In the genomic region with DNA sequence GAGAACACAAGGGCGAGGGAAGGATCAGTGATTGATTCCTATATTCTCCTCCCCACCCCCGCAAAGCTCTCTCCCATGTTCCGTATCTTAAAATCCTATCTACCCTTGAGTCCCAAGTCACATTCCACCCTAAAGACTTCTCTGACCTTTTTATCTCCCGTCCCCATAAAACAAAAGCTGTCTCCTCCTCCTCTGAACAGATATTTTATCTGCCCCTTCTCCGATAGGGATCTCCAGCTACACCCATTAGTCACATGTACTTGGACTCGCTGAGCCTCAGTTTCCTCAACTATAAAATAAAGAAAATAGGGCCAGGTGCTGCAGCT, we compare ENCODE assay signal across 14 cellular contexts. TPM values are rescaled to one million over a fixed set of nuclear protein-coding genes. Genes with fewer than 3 reads are reported as not detected.
A peak's percentile ranks its signal among the peaks of the same experiment; 100 is the strongest.
DNase-seq lines count a peak whose midpoint lies in the region; ATAC-seq and TF ChIP-seq lines count a peak whose summit lies in the region.
"Had no signal": no experiment of that assay in that cellular context is flagged by ENCODE, and none has a peak within 500 bp of the region (broad histone marks: within the 10 kb centered on the region; RNA-seq: fewer than 3 reads in every experiment).

No MANE protein-coding gene starts in this region.

- peak overlapping the region; percentile 11 for H3K27ac Mint-ChIP-seq in chondrocyte (ENCODE audit: unreplicated experiment)
- peak overlapping the region; percentile 43 to 96 (median 88) for H3K27ac Mint-ChIP-seq in naive B cell

- peaks cover 24% of the 10 kb centered on the region for H3K4me1 Mint-ChIP-seq in chondrocyte (ENCODE audit: low read depth)
- peaks cover 50 to 75% (median 59%) of the 10 kb centered on the region in 3 donors for H3K4me1 Mint-ChIP-seq in naive B cell

- intact Hi-C loops in left ventricle myocardium superior (cut with micrococcal nuclease): no loop called here

- H3K27me3 Mint-ChIP-seq in chondrocyte (ENCODE audit: low read depth) (no peaks in the 10 kb centered on the region), naive B cell (no peaks in the 10 kb centered on the region)

- peaks cover 8% of the 10 kb centered on the region for H3K4me1 ChIP-seq in cardiac muscle cell (ENCODE audit: low read depth)
- peaks cover 45 to 73% (median 56%) of the 10 kb centered on the region in 4 donors for H3K4me1 ChIP-seq in upper lobe of left lung

- no peaks in the 10 kb centered on the region for H3K27me3 ChIP-seq in cardiac muscle cell
- H3K27me3 ChIP-seq in upper lobe of left lung: no peaks in the 10 kb centered on the region
- H3K27me3 ChIP-seq: transverse colon had no signal

- TF ChIP-seq CTCF in cardiac muscle cell (IDR thresholded peaks at IDR 0.05; ENCODE audit: low read depth, low read length): no peak
- no peak for TF ChIP-seq CTCF in chondrocyte (IDR thresholded peaks at IDR 0.05)
- TF ChIP-seq CTCF in upper lobe of left lung (IDR thresholded peaks at IDR 0.05): no peak

- H3K9me3 Mint-ChIP-seq in chondrocyte (ENCODE audit: low read depth) (no peaks in the 10 kb centered on the region), naive B cell (no peaks in the 10 kb centered on the region)

- peak overlapping the region; percentile 55 for H3K27ac ChIP-seq in cardiac muscle cell
- peak overlapping the region; percentile 72 to 86 (median 82) for H3K27ac ChIP-seq in upper lobe of left lung

- H3K4me3 Mint-ChIP-seq in chondrocyte (ENCODE audit: unreplicated experiment) (no peak overlapping the region), naive B cell (peak overlapping the region; percentile 10 to 86 (median 66))

- H3K36me3 Mint-ChIP-seq in chondrocyte (ENCODE audit: low read depth) (peaks cover 10% of the 10 kb centered on the region), naive B cell (no peaks in the 10 kb centered on the region)

- DNase-seq in cardiac muscle cell (ENCODE audit: low read depth in 1 of 2, low spot score in 1 of 2): no peak
- no peak for DNase-seq in left ventricle myocardium superior
- no peak for DNase-seq in chondrocyte (ENCODE audit: low spot score)
- DNase-seq in naive B cell: no peak
- no peak for DNase-seq in upper lobe of left lung
- no peak for DNase-seq in activated effector memory CD4-positive, alpha-beta T cell treated with Interleukin-2 at 50 U/mL for 16 hours
- DNase-seq in OCI-M2 (lab: John Stamatoyannopoulos, UW; ENCODE audit: unreplicated experiment): no peak
- DNase-seq: activated CD4-positive, alpha-beta T cell treated with anti-CD3 and anti-CD28 coated beads, Interleukin-2, amount 50 U/mL, for 1 hour; activated naive CD4-positive, alpha-beta T cell treated with Interleukin-2 at 50 U/mL for 16 hours; DMS79 treated with DMSO at 0.1 percent for 48 hours; NCI-H82; SK-N-SH; transverse colon had no signal

- ATAC-seq in left ventricle myocardium superior: no peak
- no peak for ATAC-seq in naive B cell (ENCODE audit: low read depth in 2 of 2)
- ATAC-seq in upper lobe of left lung (ENCODE audit: low FRiP score in 2 of 2): no peak
- ATAC-seq in HG03520 (IDR thresholded peaks at IDR 0.05; ENCODE audit: unreplicated experiment): no peak

- H3K36me3 ChIP-seq in cardiac muscle cell (peaks cover 34% of the 10 kb centered on the region), upper lobe of left lung (peaks cover 9 to 39% (median 25%) of the 10 kb centered on the region in 4 donors)

- TF ChIP-seq POLR2A in upper lobe of left lung (IDR thresholded peaks at IDR 0.05): no peak

- H3K9me3 ChIP-seq in cardiac muscle cell (ENCODE audit: low read depth) (no peaks in the 10 kb centered on the region), upper lobe of left lung (no peaks in the 10 kb centered on the region)
- H3K9me3 ChIP-seq: SK-N-SH, transverse colon had no signal

- WGBS in upper lobe of left lung, 2 donors: 65 to 78% methylated on average over 6 of the region's 6 CpGs

- no peak for TF ChIP-seq EP300 in upper lobe of left lung (IDR thresholded peaks at IDR 0.05)

- H3K4me3 ChIP-seq in cardiac muscle cell: no peak overlapping the region
- peak overlapping the region in 1 of 4 donors; percentile 18 for H3K4me3 ChIP-seq in upper lobe of left lung
- H3K4me3 ChIP-seq: transverse colon had no signal

RNA-seq across cellular contexts. Expression of a gene that starts 12.8 kb away (rescaled TPM):
- total RNA-seq in cardiac muscle cell (71.7 and 126 TPM in 2 replicates), left ventricle myocardium superior (52.1 TPM), chondrocyte (37.2 to 43.0 TPM (median 40.4 TPM) in 3 replicates), upper lobe of left lung (100 to 1,000 TPM in 5 of 6 donors, 10 to 100 TPM in 1; 84.4 to 197 (median 164) TPM)
- polyA plus RNA-seq in cardiac muscle cell (149 and 160 TPM in 2 replicates), naive B cell (ENCODE audit: low read depth in 6 of 6) (100 to 1,000 TPM; 154 to 303 (median 222) TPM)

RNA-seq across cellular contexts. Expression of a gene that starts 44.5 kb away (rescaled TPM):
- 9.7 and 23.5 TPM in 2 replicates for total RNA-seq in cardiac muscle cell
- polyA plus RNA-seq in cardiac muscle cell: 10.6 and 11.9 TPM in 2 replicates
- 11.3 TPM for total RNA-seq in left ventricle myocardium superior
- 17.7 to 27.5 TPM (median 19.6 TPM) in 3 replicates for total RNA-seq in chondrocyte
- polyA plus RNA-seq in naive B cell (ENCODE audit: low read depth in 6 of 6): 10 to 100 TPM in 1 of 6 donors, 1 to 10 TPM in 5; 5.8 to 19.3 (median 8.8) TPM
- 10 to 100 TPM; 16.9 to 61.8 (median 24.8) TPM for total RNA-seq in upper lobe of left lung

RNA-seq across cellular contexts. Expression of a gene that starts 59.6 kb away (rescaled TPM):
- total RNA-seq in cardiac muscle cell: 25.5 and 57.2 TPM in 2 replicates
- polyA plus RNA-seq in cardiac muscle cell: 21.0 and 23.3 TPM in 2 replicates
- total RNA-seq in left ventricle myocardium superior: 22.0 TPM
- total RNA-seq in chondrocyte: 13.3 to 21.4 TPM (median 13.9 TPM) in 3 replicates
- 10 to 100 TPM in 2 of 6 donors, 1 to 10 TPM in 4; 3.8 to 15.0 (median 8.2) TPM for polyA plus RNA-seq in naive B cell (ENCODE audit: low read depth in 6 of 6)
- 10 to 100 TPM; 11.5 to 38.8 (median 15.9) TPM for total RNA-seq in upper lobe of left lung
